In genomic region chr9:95764490-95764889, GRCh38 we compare ENCODE assay signal across 1 cellular context.
TF ChIP-seq lines count a peak whose summit lies in the region.

No MANE protein-coding gene starts in this region.

TF ChIP-seq in GM23338, 12 proteins besides CTCF, POLR2A, EP300 and RAD21 (continued from another document):
- TF ChIP-seq ZNF462 (CRISPR knock-in tag; IDR thresholded peaks at IDR 0.05) (no peak), CREB1 (CRISPR knock-in tag; IDR thresholded peaks at IDR 0.05; ENCODE audit: low read depth) (no peak), NANOG (IDR thresholded peaks at IDR 0.05; ENCODE audit: borderline replicate concordance) (no peak), ETS1 (IDR thresholded peaks at IDR 0.05) (no peak), REST (IDR thresholded peaks at IDR 0.05; ENCODE audit: unreplicated experiment) (no peak), ZNF331 (CRISPR knock-in tag; IDR thresholded peaks at IDR 0.05; ENCODE audit: low read depth) (no peak), EZH2 (IDR thresholded peaks at IDR 0.05; ENCODE audit: low read depth, unreplicated experiment) (no peak), POLR2AphosphoS5 (IDR thresholded peaks at IDR 0.05; ENCODE audit: low read depth) (no peak), EZH2phosphoT487 (IDR thresholded peaks at IDR 0.05; ENCODE audit: unreplicated experiment) (no peak), ZNF114 (CRISPR knock-in tag; IDR thresholded peaks at IDR 0.05) (no peak), JUNB (IDR thresholded peaks at IDR 0.05; ENCODE audit: unreplicated experiment) (no peak)
